In genomic region chr4:6425911-6426310, GRCh38 we compare ENCODE assay signal across 25 cellular contexts. TPM values are rescaled to one million over a fixed set of nuclear protein-coding genes. Genes with fewer than 3 reads are reported as not detected.
DNase-seq lines count a peak whose midpoint lies in the region; ATAC-seq, FAIRE-seq and TF ChIP-seq lines count a peak whose summit lies in the region.
"Had no signal": no experiment of that assay in that cellular context is flagged by ENCODE, and none has a peak within 500 bp of the region (broad histone marks: within the 10 kb centered on the region; RNA-seq: fewer than 3 reads in every experiment).

No MANE protein-coding gene starts in this region.

- H3K9ac ChIP-seq in kidney (ENCODE audit: low read length in 2 of 2), result no peak overlapping the region
- H3K9ac ChIP-seq: BLaER1 treated with 17β-estradiol and CSF1 and Interleukin-3, amounts not matched to agents 10 nM and 100 nM had no signal

- peak overlapping the region; percentile 15 for H3K27ac ChIP-seq in angular gyrus (ENCODE audit: low read depth, low read length)
- H3K27ac ChIP-seq in kidney (ENCODE audit: low read depth in 2 of 2, low read length in 2 of 2), result no peak overlapping the region
- H3K27ac ChIP-seq in upper lobe of right lung, result no peak overlapping the region
- H3K27ac ChIP-seq in substantia nigra (ENCODE audit: low read depth, low read length, poor library complexity, severe bottlenecking), result no peak overlapping the region
- H3K27ac ChIP-seq: A549; BLaER1 treated with 17β-estradiol and CSF1 and Interleukin-3, amounts not matched to agents 10 nM and 100 nM had no signal

- H3K36me3 Mint-ChIP-seq in chondrocyte (ENCODE audit: low read depth), result no peaks in the 10 kb centered on the region
- H3K36me3 Mint-ChIP-seq: CD14-positive monocyte had no signal

- H3K4me1 Mint-ChIP-seq in chondrocyte (ENCODE audit: low read depth), result no peaks in the 10 kb centered on the region
- H3K4me1 Mint-ChIP-seq: CD14-positive monocyte, GM23338, H9 had no signal

- H3K4me1 ChIP-seq in kidney (ENCODE audit: control insufficient read depth in 1 of 2, insufficient read depth in 1 of 2, low read depth in 1 of 2, low read length in 2 of 2) (no peaks in the 10 kb centered on the region), upper lobe of right lung (no peaks in the 10 kb centered on the region)
- H3K4me1 ChIP-seq: A549, BE2C had no signal

- no peak overlapping the region for H3K4me3 Mint-ChIP-seq in chondrocyte (ENCODE audit: unreplicated experiment)
- H3K4me3 Mint-ChIP-seq: CD14-positive monocyte; CD4-positive, alpha-beta T cell; CD8-positive, alpha-beta memory T cell; GM23338; H9 had no signal

- H3K27ac Mint-ChIP-seq in chondrocyte (ENCODE audit: unreplicated experiment), result no peak overlapping the region
- H3K27ac Mint-ChIP-seq: CD14-positive monocyte; CD4-positive, alpha-beta T cell; CD8-positive, alpha-beta memory T cell; GM23338 had no signal

- DNase-seq in chondrocyte (ENCODE audit: low spot score) (peak; percentile 58), kidney (peak; percentile 54), upper lobe of right lung (no peak), putamen (ENCODE audit: low spot score) (no peak), substantia nigra (lab: John Stamatoyannopoulos, UW) (no peak)
- no peak for DNase-seq in activated naive CD4-positive, alpha-beta T cell (lab: John Stamatoyannopoulos, UW)
- DNase-seq: 8988T; ACHN; AML-193; BE2C; CD4-positive, alpha-beta T cell; DMS 273 treated with DMSO at 0.1 percent for 48 hours; DMS79; GF-D8; H9 had no signal

- H3K9me3 ChIP-seq in kidney (ENCODE audit: control insufficient read depth in 1 of 2, low read length in 2 of 2), result no peaks in the 10 kb centered on the region
- no peaks in the 10 kb centered on the region for H3K9me3 ChIP-seq in upper lobe of right lung
- H3K9me3 ChIP-seq: A549, BE2C had no signal

- H3K36me3 ChIP-seq in kidney (ENCODE audit: control insufficient read depth in 1 of 2, insufficient read depth in 2 of 2, low read length in 2 of 2) (no peaks in the 10 kb centered on the region), upper lobe of right lung (no peaks in the 10 kb centered on the region)
- H3K36me3 ChIP-seq: BE2C; BLaER1 treated with 17β-estradiol and CSF1 and Interleukin-3, amounts not matched to agents 10 nM and 100 nM had no signal

- H3K9me3 Mint-ChIP-seq in chondrocyte (ENCODE audit: low read depth), result no peaks in the 10 kb centered on the region
- H3K9me3 Mint-ChIP-seq: CD4-positive, alpha-beta T cell; GM23338; H9 had no signal

- intact Hi-C loops in kidney (cut with DNase I), result no loop called here
- intact Hi-C loops in upper lobe of right lung (cut with DNase I), result no loop called here

- ATAC-seq in upper lobe of right lung, result peak; percentile 10
- ATAC-seq: A549, GM23338, HCT116 had no signal

- no peaks in the 10 kb centered on the region for H3K27me3 ChIP-seq in upper lobe of right lung
- H3K27me3 ChIP-seq: BE2C; BLaER1 treated with 17β-estradiol and CSF1 and Interleukin-3, amounts not matched to agents 10 nM and 100 nM had no signal

- TF ChIP-seq CTCF in chondrocyte (IDR thresholded peaks at IDR 0.05) (no peak), kidney (IDR thresholded peaks at IDR 0.05; ENCODE audit: borderline replicate concordance, extremely low read depth, insufficient read depth) (no peak), upper lobe of right lung (IDR thresholded peaks at IDR 0.05) (no peak)

- H3K27me3 Mint-ChIP-seq in chondrocyte (ENCODE audit: low read depth), result peaks cover 48% of the 10 kb centered on the region

- no peak overlapping the region for H3K4me3 ChIP-seq in kidney (ENCODE audit: low read length in 2 of 2)
- H3K4me3 ChIP-seq in upper lobe of right lung, result no peak overlapping the region
- H3K4me3 ChIP-seq: A549; BLaER1 treated with 17β-estradiol and CSF1 and Interleukin-3, amounts not matched to agents 10 nM and 100 nM; GM23338 had no signal

- no peak for FAIRE-seq in kidney (lab: Jason Lieb, UNC)
- FAIRE-seq: A549, D721Med, GM12891, GM18507 had no signal

RNA-seq across cellular contexts. Expression of gene PPP2R2C, which starts 46.5 kb away (rescaled TPM):
- 0.10 to 0.94 TPM (median 0.13 TPM) in 3 replicates for total RNA-seq in chondrocyte
- total RNA-seq in kidney, result 0.82 TPM
- polyA plus RNA-seq in kidney (ENCODE audit: insufficient read depth, low read depth, low replicate concordance), result 0.39 TPM
- total RNA-seq in upper lobe of right lung, result 0.09 TPM
- total RNA-seq: CD4-positive, alpha-beta T cell; CD8-positive, alpha-beta memory T cell had no signal
- polyA plus RNA-seq: CD14-positive monocyte; CD8-positive, alpha-beta memory T cell had no signal

Comparison
In these comparisons a context has a peak if more than half of its experiments do, and no peak if none do; other contexts are left out.
1. DNase-seq: peak in chondrocyte (single experiment) and kidney (single experiment); none in upper lobe of right lung (single experiment), activated naive CD4-positive, alpha-beta T cell (0 of 4), putamen (single experiment) and substantia nigra (0 of 49).